In genomic region chr16:31472559-31473203, GRCh38 we compare ENCODE assay signal across 1 cellular context.
TF ChIP-seq lines count a peak whose summit lies in the region.

No MANE protein-coding gene starts in this region.

TF ChIP-seq in SK-N-SH treated with all-trans-retinoic acid at 6 μM for 48 hours, 23 proteins besides CTCF, POLR2A, EP300 and RAD21 (continued from another document):
- TF ChIP-seq PPARA (CRISPR knock-in tag; IDR thresholded peaks at IDR 0.05; ENCODE audit: borderline replicate concordance) (no peak), ESRRG (CRISPR knock-in tag; IDR thresholded peaks at IDR 0.05) (no peak), CREB5 (CRISPR knock-in tag; IDR thresholded peaks at IDR 0.05; ENCODE audit: low read depth) (no peak), ZNF8 (CRISPR knock-in tag; IDR thresholded peaks at IDR 0.05) (no peak), ZNF565 (CRISPR knock-in tag; conservative IDR thresholded peaks at IDR 0.05; ENCODE audit: low read depth) (peak; percentile 71; the same call in 1 of the 2 replicates)
